Comparison of ENCODE assay signal across 15 cellular contexts in genomic region chr15:22952826-22953579, GRCh38. TPM values are rescaled to one million over a fixed set of nuclear protein-coding genes. Genes with fewer than 3 reads are reported as not detected.
DNase-seq lines count a peak whose midpoint lies in the region; FAIRE-seq and TF ChIP-seq lines count a peak whose summit lies in the region.
"Had no signal": no experiment of that assay in that cellular context is flagged by ENCODE, and none has a peak within 500 bp of the region (broad histone marks: within the 10 kb centered on the region; RNA-seq: fewer than 3 reads in every experiment).

No MANE protein-coding gene starts in this region.

- H3K27me3 ChIP-seq in BLaER1: no peaks in the 10 kb centered on the region
- H3K27me3 ChIP-seq in small intestine (ENCODE audit: control insufficient read depth in 2 of 2, insufficient read depth in 2 of 2, low read length in 2 of 2): no peaks in the 10 kb centered on the region
- no peaks in the 10 kb centered on the region for H3K27me3 ChIP-seq in thyroid gland

- TF ChIP-seq POLR2A in thyroid gland (IDR thresholded peaks at IDR 0.05): no peak

- H3K4me3 ChIP-seq in BLaER1 (peak overlapping the region; percentile 49), small intestine (ENCODE audit: low read depth in 1 of 2, low read length in 2 of 2) (no peak overlapping the region), thyroid gland (replicated peaks in 1 of 3) (no peak overlapping the region)
- H3K4me3 ChIP-seq: mucosa of descending colon had no signal

- no peaks in the 10 kb centered on the region for H3K36me3 ChIP-seq in BLaER1
- no peaks in the 10 kb centered on the region for H3K36me3 ChIP-seq in small intestine (ENCODE audit: control insufficient read depth in 2 of 2, insufficient read depth in 2 of 2, low read length in 2 of 2)
- no peaks in the 10 kb centered on the region for H3K36me3 ChIP-seq in thyroid gland

- peak overlapping the region; percentile 98 for H3K4me2 ChIP-seq in BLaER1

- H3K9me3 ChIP-seq in BLaER1 (no peaks in the 10 kb centered on the region), small intestine (ENCODE audit: control insufficient read depth, low read depth) (no peaks in the 10 kb centered on the region), thyroid gland (no peaks in the 10 kb centered on the region)
- H3K9me3 ChIP-seq: mucosa of descending colon had no signal

- no peaks in the 10 kb centered on the region for H3K9me3 Mint-ChIP-seq in endothelial cell (ENCODE audit: unreplicated experiment)
- H3K9me3 Mint-ChIP-seq: activated CD8-positive, alpha-beta T cell treated with anti-CD3 and anti-CD28 coated beads for 36 hours; CD14-positive monocyte; T-helper 1 cell treated with Interleukin-12 subunit alpha and Interleukin-12 subunit beta and Interleukin-4 antibody, amounts not matched to agents 30 μg/mL and 1 μg/mL, for 36 hours had no signal

- 69 to 89% (median 86%) methylated on average over 21 of the region's 21 CpGs for WGBS in small intestine, 3 donors
- WGBS in thyroid gland, 2 donors: 85 to 89% methylated on average over 21 of the region's 21 CpGs

- H3K27ac ChIP-seq in BLaER1 (peak overlapping the region; percentile 91), small intestine (ENCODE audit: low read depth in 1 of 2, low read length in 1 of 2) (no peak overlapping the region), thyroid gland (no peak overlapping the region)

- peak overlapping the region; percentile 76 for H3K9ac ChIP-seq in BLaER1

- TF ChIP-seq CTCF in endothelial cell (IDR thresholded peaks at IDR 0.05; ENCODE audit: unreplicated experiment): no peak
- no peak for TF ChIP-seq CTCF in thyroid gland (IDR thresholded peaks at IDR 0.05)

- peak overlapping the region; percentile 25 for H3K4me3 Mint-ChIP-seq in endothelial cell (ENCODE audit: unreplicated experiment)
- H3K4me3 Mint-ChIP-seq: activated CD8-positive, alpha-beta T cell treated with anti-CD3 and anti-CD28 coated beads for 36 hours; CD14-positive monocyte; T-helper 1 cell treated with Interleukin-12 subunit alpha and Interleukin-12 subunit beta and Interleukin-4 antibody, amounts not matched to agents 30 μg/mL and 1 μg/mL, for 36 hours had no signal

- peaks cover 15% of the 10 kb centered on the region for H3K36me3 Mint-ChIP-seq in endothelial cell (ENCODE audit: low read depth, unreplicated experiment)

- H3K27me3 Mint-ChIP-seq in endothelial cell (ENCODE audit: unreplicated experiment): peaks cover 15% of the 10 kb centered on the region

- intact Hi-C loops in thyroid gland (cut with DNase I): no loop called here

- FAIRE-seq in small intestine (lab: Jason Lieb, UNC): no peak

- H3K4me1 ChIP-seq in BLaER1 (peaks cover 100% of the 10 kb centered on the region), small intestine (ENCODE audit: control insufficient read depth in 2 of 2, insufficient read depth in 1 of 2, low read depth in 1 of 2, low read length in 1 of 2) (peaks cover 0 to 6% of the 10 kb centered on the region in 2 donors), thyroid gland (peaks cover 7 to 22% of the 10 kb centered on the region in 2 donors)

- no peak overlapping the region for H3K27ac Mint-ChIP-seq in endothelial cell (ENCODE audit: unreplicated experiment)
- H3K27ac Mint-ChIP-seq: activated CD8-positive, alpha-beta T cell treated with anti-CD3 and anti-CD28 coated beads for 36 hours; T-helper 1 cell treated with Interleukin-12 subunit alpha and Interleukin-12 subunit beta and Interleukin-4 antibody, amounts not matched to agents 30 μg/mL and 1 μg/mL, for 36 hours had no signal

- peaks cover 27% of the 10 kb centered on the region for H3K4me1 Mint-ChIP-seq in endothelial cell (ENCODE audit: unreplicated experiment)

- H4K20me1 ChIP-seq in BLaER1: peaks cover 33% of the 10 kb centered on the region

- peak; percentile 77 for DNase-seq in NCI-H146 (lab: John Stamatoyannopoulos, UW)
- no peak for DNase-seq in endothelial cell (ENCODE audit: low spot score)
- peak; percentile 52 for DNase-seq in occipital lobe (lab: John Stamatoyannopoulos, UW)
- DNase-seq in small intestine: no peak
- no peak for DNase-seq in thyroid gland
- DNase-seq in T-helper 9 cell: no peak
- DNase-seq in DMS53 treated with DMSO at 0.1 percent for 48 hours (lab: John Stamatoyannopoulos, UW; ENCODE audit: unreplicated experiment): no peak
- DNase-seq: activated CD8-positive, alpha-beta T cell treated with anti-CD3 and anti-CD28 coated beads for 36 hours; activated naive CD4-positive, alpha-beta T cell treated with Interleukin-2 at 50 U/mL for 16 hours; hippocampal formation; mucosa of descending colon; NCI-H187 treated with DMSO at 0.1 percent for 48 hours had no signal

RNA-seq across cellular contexts. Expression of gene CYFIP1, which starts 27.2 kb away (rescaled TPM):
- total RNA-seq in endothelial cell (ENCODE audit: unreplicated experiment) (154 TPM), occipital lobe (83.3 TPM), thyroid gland (100 to 1,000 TPM in 3 of 4 donors, 10 to 100 TPM in 1; 89.1 to 138 (median 131) TPM)
- polyA plus RNA-seq in small intestine: 10 to 100 TPM; 35.9 to 59.9 (median 43.7) TPM

Comparison
In these comparisons a context has a peak if more than half of its experiments do, and no peak if none do; other contexts are left out.
1. DNase-seq: peak in NCI-H146 (single experiment) and occipital lobe (single experiment); none in endothelial cell (single experiment), small intestine (single experiment), thyroid gland (0 of 2), T-helper 9 cell (single experiment) and DMS53 treated with DMSO at 0.1 percent for 48 hours (single experiment).